ENCODE assay signal across 7 cellular contexts in the genomic region with DNA sequence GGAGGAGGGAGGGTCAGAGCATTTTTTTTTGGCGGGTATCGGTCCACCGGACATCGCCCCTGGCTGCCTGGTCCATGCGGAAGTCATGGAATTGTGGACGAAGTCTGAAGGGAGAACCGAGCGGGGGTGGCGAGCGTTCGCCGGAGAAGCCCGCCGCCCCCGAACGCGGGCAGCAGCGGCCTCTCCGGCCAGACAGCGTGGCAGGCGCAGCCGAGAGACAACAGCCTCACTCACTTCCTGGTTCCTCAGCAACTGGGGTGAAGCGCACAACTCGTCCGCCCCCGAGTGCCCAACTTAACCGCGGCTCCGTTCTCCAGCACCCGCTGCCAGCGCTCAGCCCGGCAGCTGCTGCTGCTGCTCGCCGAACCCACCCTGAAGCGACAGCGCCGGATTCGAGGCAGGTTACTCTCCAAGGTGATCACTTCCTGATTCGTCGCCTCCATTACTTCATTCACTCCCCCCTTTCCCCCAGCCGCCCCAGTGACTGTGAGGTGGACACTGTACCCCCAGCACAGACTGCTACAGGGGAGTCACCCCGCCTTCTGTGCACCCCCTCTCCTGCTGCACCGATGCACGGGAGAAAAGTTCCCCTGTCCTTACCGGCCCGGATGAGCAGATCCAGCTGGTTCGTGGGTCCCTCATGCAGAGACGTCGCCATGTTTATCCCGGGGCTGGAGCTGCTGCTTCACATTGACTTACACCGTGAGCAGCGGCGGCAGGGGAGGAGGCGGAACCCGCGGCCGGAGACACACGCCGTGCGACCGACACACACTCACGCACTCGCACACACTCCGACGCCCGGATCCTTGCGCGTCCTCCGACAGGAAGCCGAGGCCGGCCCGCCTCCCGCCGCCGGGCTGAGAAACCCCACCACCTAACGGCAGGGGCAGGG.
DNase-seq lines count a peak whose midpoint lies in the region; ATAC-seq and TF ChIP-seq lines count a peak whose summit lies in the region.

No MANE protein-coding gene starts in this region.

- in situ Hi-C loops in astrocyte of the spinal cord (cut with HindIII; ENCODE audit: low sequenced_read_pairs): no loop called here

- no peaks in the 10 kb centered on the region for H3K27me3 ChIP-seq in sigmoid colon

- H3K27ac ChIP-seq in sigmoid colon: peak overlapping the region; percentile 92 to 97 (median 94)

- no peaks in the 10 kb centered on the region for H3K9me3 ChIP-seq in sigmoid colon

- DNase-seq in NCI-H146 (lab: John Stamatoyannopoulos, UW) (peak; percentile 90), T-helper 9 cell (peak; percentile 74), astrocyte of the spinal cord (ENCODE audit: low read depth, low spot score) (peak; percentile 93), iPS DF 4.7 (ENCODE audit: extremely low read depth, low spot score) (peak; percentile 44), sigmoid colon (peak; percentile 94)

- ATAC-seq in GM18498 (IDR thresholded peaks at IDR 0.05; ENCODE audit: unreplicated experiment) (peak; percentile 66), HG02852 (IDR thresholded peaks at IDR 0.05; ENCODE audit: unreplicated experiment) (peak; percentile 54)

- H3K4me3 ChIP-seq in astrocyte of the spinal cord (ENCODE audit: low read depth, low read length) (peak overlapping the region; percentile 98), sigmoid colon (peak overlapping the region; percentile 70 to 92 (median 79))

- intact Hi-C loops in sigmoid colon (cut with DNase I): loop anchor here (2.0 to 5.0 kb wide), 3 partner anchors 41 to 217 kb away; a partner anchor contains a TSS

- 1 to 2% methylated on average over 76 of the region's 76 CpGs for WGBS in sigmoid colon, 2 donors

- no peak for TF ChIP-seq EP300 in sigmoid colon (IDR thresholded peaks at IDR 0.05)

- H3K4me1 ChIP-seq in sigmoid colon: peaks cover 0 to 47% (median 39%) of the 10 kb centered on the region in 4 donors

- TF ChIP-seq CTCF in astrocyte of the spinal cord (IDR thresholded peaks at IDR 0.05; ENCODE audit: low read depth, low read length) (peak; percentile 41), sigmoid colon (IDR thresholded peaks at IDR 0.05) (peak in 1 of 4 experiments; percentile 27)

- peak; percentile 43 to 57 for TF ChIP-seq POLR2A in sigmoid colon (IDR thresholded peaks at IDR 0.05)

- H3K36me3 ChIP-seq in sigmoid colon: no peaks in the 10 kb centered on the region

Comparison
In these comparisons a context has a peak if more than half of its experiments do, and no peak if none do; other contexts are left out.
1. Peak in every context shown above with its lines: DNase-seq, ATAC-seq, H3K4me3 ChIP-seq and H3K27ac ChIP-seq.
2. DNase-seq: peak in every context shown above with its lines; median percentile 94 in sigmoid colon; 93 in astrocyte of the spinal cord; 90 in NCI-H146; 74 in T-helper 9 cell; 44 in iPS DF 4.7.